4 cellular contexts compared by ENCODE assay signal in the genomic region with DNA sequence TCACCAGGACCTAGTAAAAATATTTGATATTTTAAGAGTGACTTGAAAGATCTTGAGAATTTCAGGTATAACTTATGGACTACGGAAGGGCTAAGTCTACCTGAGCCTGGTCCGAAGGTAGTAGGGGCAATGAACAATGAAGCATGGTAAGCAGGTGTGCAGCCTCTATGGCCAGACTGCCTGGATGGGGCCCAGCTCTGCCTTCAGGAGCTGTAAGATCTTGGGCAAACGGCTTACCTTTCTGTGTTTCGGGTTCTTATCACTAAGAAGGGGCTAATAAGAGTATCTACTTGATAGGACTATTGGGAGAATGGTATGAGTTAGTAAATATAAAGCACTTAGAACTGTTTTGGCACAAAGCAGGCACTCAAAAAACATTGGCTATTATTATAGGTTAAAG.
"Had no signal": no experiment of that assay in that cellular context is flagged by ENCODE, and none has a peak within 500 bp of the region (broad histone marks: within the 10 kb centered on the region; RNA-seq: fewer than 3 reads in every experiment).

No MANE protein-coding gene starts in this region.

- ATAC-seq: GM23338 had no signal

- H3K4me3 Mint-ChIP-seq: GM23338, H9 had no signal

- DNase-seq: H9, HCEC 1CT, IMR-90 had no signal

- H3K9me3 Mint-ChIP-seq: GM23338, H9 had no signal

- H3K4me3 ChIP-seq: GM23338 had no signal

- H3K27ac Mint-ChIP-seq: GM23338, H9 had no signal

- H3K4me1 Mint-ChIP-seq: GM23338, H9 had no signal
